ENCODE assay signal across 11 cellular contexts in genomic region chr13:57557979-57558529, GRCh38.
A peak's percentile ranks its signal among the peaks of the same experiment; 100 is the strongest.
DNase-seq lines count a peak whose midpoint lies in the region; ATAC-seq and TF ChIP-seq lines count a peak whose summit lies in the region.
"Had no signal": no experiment of that assay in that cellular context is flagged by ENCODE, and none has a peak within 500 bp of the region (broad histone marks: within the 10 kb centered on the region; RNA-seq: fewer than 3 reads in every experiment).

No MANE protein-coding gene starts in this region.

- no peaks in the 10 kb centered on the region for H3K9me2 ChIP-seq in PC-9 (ENCODE audit: insufficient read depth)
- no peaks in the 10 kb centered on the region for H3K9me2 ChIP-seq in hepatocyte (replicated peaks; ENCODE audit: insufficient read depth)

- H2AFZ ChIP-seq in PC-9 = no peak overlapping the region
- H2AFZ ChIP-seq in hepatocyte = no peak overlapping the region

- DNase-seq in AML-193 (lab: John Stamatoyannopoulos, UW) (peak; percentile 47 to 57), H7 (peak; percentile 6), PC-9 (no peak), hepatocyte (ENCODE audit: low spot score) (peak; percentile 64), NCI-H1930 (lab: John Stamatoyannopoulos, UW) (no peak), amniotic stem cell (lab: John Stamatoyannopoulos, UW) (no peak)
- no peak for DNase-seq in activated T-cell treated with anti-CD3 and anti-CD28 coated beads, Interleukin-2, amount 50 U/mL, for 4 hours
- DNase-seq: COR-L47, kidney had no signal

- H3K4me3 Mint-ChIP-seq in activated T-cell treated with anti-CD3 and anti-CD28 coated beads, Interleukin-2, amount 50 U/mL, for 4 hours = no peak overlapping the region

- H3K27ac ChIP-seq in PC-9 = no peak overlapping the region
- no peak overlapping the region for H3K27ac ChIP-seq in hepatocyte
- H3K27ac ChIP-seq: coronary artery had no signal

- H3K4me1 ChIP-seq in PC-9 (replicated peaks; ENCODE audit: insufficient read depth) (no peaks in the 10 kb centered on the region), hepatocyte (ENCODE audit: insufficient read depth) (no peaks in the 10 kb centered on the region)

- no peak overlapping the region for H3K4me2 ChIP-seq in PC-9
- peak overlapping the region; percentile 26 for H3K4me2 ChIP-seq in hepatocyte

- H3K4me3 ChIP-seq in H7 (ENCODE audit: insufficient read depth, low read depth, low read length) (no peak overlapping the region), PC-9 (no peak overlapping the region), hepatocyte (no peak overlapping the region)
- H3K4me3 ChIP-seq: coronary artery had no signal

- no TSS peak for BruUV-seq in PC-9 (replicated peaks; lab: Mats Ljungman, UMichigan)

- 34% methylated on average over 6 of the region's 6 CpGs for WGBS in hepatocyte (ENCODE audit: low lambda C conversion rate, missing lambda C conversion rate)

- CTCF ChIA-PET in PC-9 (lab: Charles Lee) = no interaction called here

- POLR2A ChIA-PET in PC-9 (lab: Charles Lee; ENCODE audit: unreplicated experiment) = no interaction called here

- H3K4me1 Mint-ChIP-seq in activated T-cell treated with anti-CD3 and anti-CD28 coated beads, Interleukin-2, amount 50 U/mL, for 4 hours (ENCODE audit: low read depth) = no peaks in the 10 kb centered on the region

- H3K27me3 Mint-ChIP-seq in activated T-cell treated with anti-CD3 and anti-CD28 coated beads, Interleukin-2, amount 50 U/mL, for 4 hours (ENCODE audit: low read depth) = no peaks in the 10 kb centered on the region

- no peaks in the 10 kb centered on the region for H3K36me3 Mint-ChIP-seq in activated T-cell treated with anti-CD3 and anti-CD28 coated beads, Interleukin-2, amount 50 U/mL, for 4 hours (ENCODE audit: insufficient read depth)

- ATAC-seq in GM21528 (IDR thresholded peaks at IDR 0.05; ENCODE audit: low FRiP score, unreplicated experiment) = no peak
- no peak for ATAC-seq in activated T-cell treated with anti-CD3 and anti-CD28 coated beads, Interleukin-2, amount 50 U/mL, for 4 hours

- TF ChIP-seq CTCF in PC-9 (conservative IDR thresholded peaks at IDR 0.05) (peak; percentile 43; the same call in 1 of the 2 replicates), hepatocyte (IDR thresholded peaks at IDR 0.05; ENCODE audit: poor library complexity) (peak; percentile 50)

- H4K20me1 ChIP-seq in PC-9 (ENCODE audit: insufficient read depth) (no peaks in the 10 kb centered on the region), hepatocyte (ENCODE audit: insufficient read depth, poor library complexity, severe bottlenecking) (no peaks in the 10 kb centered on the region)

- H3K27me3 ChIP-seq in H7 (ENCODE audit: control insufficient read depth, insufficient read depth, low read length) = no peaks in the 10 kb centered on the region
- H3K27me3 ChIP-seq in PC-9 (ENCODE audit: insufficient read depth, low read depth) = no peaks in the 10 kb centered on the region
- H3K27me3 ChIP-seq in hepatocyte = no peaks in the 10 kb centered on the region

- peaks cover 16% of the 10 kb centered on the region for H3K9me3 Mint-ChIP-seq in activated T-cell treated with anti-CD3 and anti-CD28 coated beads, Interleukin-2, amount 50 U/mL, for 4 hours

- intact Hi-C loops in PC-9 (cut with micrococcal nuclease; ENCODE audit: unreplicated experiment) = no loop called here

- H3K36me3 ChIP-seq in H7 (replicated peaks; ENCODE audit: control insufficient read depth, insufficient read depth, low read length) (no peaks in the 10 kb centered on the region), PC-9 (ENCODE audit: low read depth) (no peaks in the 10 kb centered on the region), hepatocyte (replicated peaks; ENCODE audit: insufficient read depth, low read depth) (no peaks in the 10 kb centered on the region)

- no peaks in the 10 kb centered on the region for H3K9me3 ChIP-seq in PC-9 (ENCODE audit: insufficient read depth, low read depth)
- no peaks in the 10 kb centered on the region for H3K9me3 ChIP-seq in hepatocyte (ENCODE audit: low read depth)

- no peaks in the 10 kb centered on the region for H3F3A ChIP-seq in PC-9 (ENCODE audit: insufficient read depth, low read depth)

- H3K79me2 ChIP-seq in PC-9 (ENCODE audit: low read depth) (no peaks in the 10 kb centered on the region), hepatocyte (no peaks in the 10 kb centered on the region)

Comparison
In these comparisons a context has a peak if more than half of its experiments do, and no peak if none do; other contexts are left out.
1. DNase-seq: peak in AML-193 (2 of 2), H7 (single experiment) and hepatocyte (single experiment); none in PC-9 (0 of 2), activated T-cell treated with anti-CD3 and anti-CD28 coated beads, Interleukin-2, amount 50 U/mL, for 4 hours (single experiment), NCI-H1930 (0 of 2) and amniotic stem cell (single experiment).